In genomic region chr4:95107004-95107403, GRCh38 we compare ENCODE assay signal across 20 cellular contexts.
"Had no signal": no experiment of that assay in that cellular context is flagged by ENCODE, and none has a peak within 500 bp of the region (broad histone marks: within the 10 kb centered on the region; RNA-seq: fewer than 3 reads in every experiment).

No MANE protein-coding gene starts in this region.

- H3K27me3 Mint-ChIP-seq: memory B cell had no signal

- ATAC-seq: esophagus mucosa; lower lobe of right lung; natural killer cell; sciatic nerve; stimulated activated naive CD8-positive, alpha-beta T cell treated with anti-CD3 and anti-CD28 coated beads, Interleukin-15, Interleukin-2, amounts not matched to agents 100 U/mL and 50 U/mL, for 24 hours had no signal

- H3K4me1 Mint-ChIP-seq: memory B cell, natural killer cell, neural crest cell had no signal

- H3K27ac ChIP-seq: left ventricle myocardium inferior, lower lobe of right lung, suprapubic skin, thyroid gland had no signal

- H3K27me3 ChIP-seq: suprapubic skin, thyroid gland had no signal

- H3K36me3 ChIP-seq: left ventricle myocardium inferior, lower lobe of right lung, suprapubic skin, thyroid gland had no signal

- H3K36me3 Mint-ChIP-seq: immature natural killer cell, memory B cell, mesothelial cell of epicardium, natural killer cell, type B pancreatic cell had no signal

- H3K4me1 ChIP-seq: lower lobe of right lung, suprapubic skin, thyroid gland had no signal

- H3K4me3 ChIP-seq: left ventricle myocardium inferior, lower lobe of right lung, suprapubic skin, thyroid gland had no signal

- H3K9me3 Mint-ChIP-seq: memory B cell, mesothelial cell of epicardium, natural killer cell, neural crest cell, type B pancreatic cell had no signal

- H3K4me3 Mint-ChIP-seq: immature natural killer cell, memory B cell, mesothelial cell of epicardium, natural killer cell, neural crest cell, type B pancreatic cell had no signal

- H3K9me3 ChIP-seq: left ventricle myocardium inferior, lower lobe of right lung, suprapubic skin, thyroid gland had no signal

- H3K27ac Mint-ChIP-seq: immature natural killer cell, memory B cell, mesothelial cell of epicardium, natural killer cell, type B pancreatic cell had no signal

- FAIRE-seq: endometrium, keratinocyte, small intestine, urothelium cell line had no signal

- DNase-seq: effector memory CD4-positive, alpha-beta T cell; immature natural killer cell; left ventricle myocardium inferior; lower lobe of right lung; natural killer cell; posterior cingulate gyrus; stimulated activated CD4-positive, alpha-beta T cell treated with anti-CD3 and anti-CD28 coated beads, Interleukin-2, amount 100 ng/mL, for 48 hours; stimulated activated naive CD8-positive, alpha-beta T cell treated with anti-CD3 and anti-CD28 coated beads, Interleukin-15, Interleukin-2, amounts not matched to agents 100 U/mL and 50 U/mL, for 24 hours; thyroid gland had no signal
